Comparison of ENCODE assay signal across 1 cellular context in genomic region chr2:37291680-37292079, GRCh38.
TF ChIP-seq lines count a peak whose summit lies in the region.

No MANE protein-coding gene starts in this region.

TF ChIP-seq in K562, 482 proteins besides CTCF, POLR2A, EP300 and RAD21:
- no peak for TF ChIP-seq KLF1 (tag; IDR thresholded peaks at IDR 0.05)
- TF ChIP-seq GTF2B (IDR thresholded peaks at IDR 0.05; ENCODE audit: extremely low read depth, insufficient read length), result no peak
- no peak for TF ChIP-seq THRAP3 (IDR thresholded peaks at IDR 0.05; ENCODE audit: borderline replicate concordance)
- peak; percentile 78 for TF ChIP-seq ZKSCAN1 (IDR thresholded peaks at IDR 0.05; ENCODE audit: low read depth, low read length)
- no peak for TF ChIP-seq PCBP1 (IDR thresholded peaks at IDR 0.05; ENCODE audit: low read depth, low read length, poor library complexity, severe bottlenecking)
- TF ChIP-seq NKRF (IDR thresholded peaks at IDR 0.05; ENCODE audit: borderline replicate concordance), result no peak
- TF ChIP-seq KLF16 (IDR thresholded peaks at IDR 0.05), result no peak
